In the genomic region with DNA sequence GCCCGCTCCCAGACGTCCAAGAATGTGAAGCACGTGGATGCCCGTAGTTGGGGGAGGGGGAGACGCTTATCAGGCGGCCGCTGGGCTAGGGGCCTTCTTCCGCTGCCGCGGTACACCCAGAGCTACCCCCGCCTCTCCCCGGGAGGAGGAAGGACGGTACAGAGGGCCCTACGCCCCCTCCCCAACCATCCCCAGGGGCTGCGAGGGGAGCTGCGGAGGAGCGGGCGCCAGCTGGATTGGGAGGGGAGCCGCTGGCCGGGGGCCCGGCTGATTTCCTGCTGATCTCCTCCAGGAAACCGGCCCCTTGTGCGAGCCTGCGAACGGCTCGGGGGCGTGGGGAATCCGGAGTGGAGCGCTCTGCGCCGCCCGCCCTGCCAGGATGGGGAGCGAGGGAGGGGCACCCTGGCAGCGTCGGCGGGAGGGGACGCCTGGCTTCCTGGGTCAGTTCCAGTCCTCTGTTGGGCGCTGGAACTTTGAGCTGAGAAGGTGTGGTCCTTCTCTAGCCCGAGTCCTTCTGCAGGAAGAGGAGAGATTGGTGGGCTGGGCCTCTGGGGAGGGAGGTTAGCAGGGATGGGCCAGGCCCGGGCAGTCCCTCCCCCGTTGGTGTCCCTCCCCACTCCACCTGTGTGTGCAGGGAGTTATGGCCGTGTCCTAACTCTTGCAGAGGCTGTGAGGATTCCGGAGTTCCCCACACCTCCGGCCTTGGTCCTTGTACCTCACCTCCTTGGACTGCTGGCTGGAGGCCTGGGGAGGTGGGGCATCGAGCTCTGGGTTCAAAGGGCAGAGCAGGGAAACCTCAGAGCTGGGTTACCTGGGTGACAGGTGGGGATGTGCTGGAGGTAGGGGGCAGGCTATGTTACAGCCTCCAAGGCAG, we compare ENCODE assay signal across 8 cellular contexts. TPM values are rescaled to one million over a fixed set of nuclear protein-coding genes. Genes with fewer than 3 reads are reported as not detected.
DNase-seq lines count a peak whose midpoint lies in the region; ATAC-seq and TF ChIP-seq lines count a peak whose summit lies in the region.

No MANE protein-coding gene starts in this region.

- H3K27me3 Mint-ChIP-seq in activated CD8-positive, alpha-beta memory T cell treated with anti-CD3 and anti-CD28 coated beads, Interleukin-2, amount 10 ng/mL, durations not matched to agents 7 days and 5 days: no peaks in the 10 kb centered on the region
- no peaks in the 10 kb centered on the region for H3K27me3 Mint-ChIP-seq in dendritic cell treated with granulocyte-macrophage colony-stimulating factor and Interleukin-4, amounts not matched to agents 40 ng/mL and 50 ng/mL, for 4 days

- CTCF ChIA-PET in activated CD8-positive, alpha-beta memory T cell treated with anti-CD3 and anti-CD28 coated beads, Interleukin-2, amount 10 ng/mL, durations not matched to agents 7 days and 5 days (lab: Charles Lee): interaction anchor here (0.6 to 4.1 kb wide), 12 partner anchors 10 to 232 kb away, joined by 3 to 21 read pairs (median 4); no protein-coding TSS in a partner anchor

- peaks cover 8% of the 10 kb centered on the region; the same call in 1 of the 2 replicates for H3K36me3 ChIP-seq in SK-N-MC (ENCODE audit: insufficient read depth, low read length)
- peaks cover 0 to 12% (median 3%) of the 10 kb centered on the region in 4 donors for H3K36me3 ChIP-seq in right lobe of liver

- no peaks in the 10 kb centered on the region for H3K27me3 ChIP-seq in right lobe of liver

- H3K9me3 ChIP-seq in SK-N-MC (ENCODE audit: low read depth, low read length): no peaks in the 10 kb centered on the region
- H3K9me3 ChIP-seq in right lobe of liver: no peaks in the 10 kb centered on the region

- H3K4me3 ChIP-seq in SK-N-MC: peak overlapping the region; percentile 77
- peak overlapping the region; percentile 85 to 95 (median 92) for H3K4me3 ChIP-seq in right lobe of liver

- H3K9ac ChIP-seq in SK-N-MC (ENCODE audit: insufficient read length): no peak overlapping the region

- DNase-seq in activated CD8-positive, alpha-beta memory T cell treated with anti-CD3 and anti-CD28 coated beads, Interleukin-2, amount 10 ng/mL, durations not matched to agents 7 days and 5 days: no peak
- no peak for DNase-seq in activated CD8-positive, alpha-beta memory T cell treated with anti-CD3 and anti-CD28 coated beads for 24 hours
- DNase-seq in SK-N-MC (ENCODE audit: low read depth, low spot score): no peak
- peak; percentile 82 to 92 (median 90) for DNase-seq in right lobe of liver

- peaks cover 69% of the 10 kb centered on the region for H3K4me1 Mint-ChIP-seq in activated CD8-positive, alpha-beta memory T cell treated with anti-CD3 and anti-CD28 coated beads, Interleukin-2, amount 10 ng/mL, durations not matched to agents 7 days and 5 days
- peaks cover 90% of the 10 kb centered on the region for H3K4me1 Mint-ChIP-seq in dendritic cell treated with granulocyte-macrophage colony-stimulating factor and Interleukin-4, amounts not matched to agents 40 ng/mL and 50 ng/mL, for 4 days (ENCODE audit: low read depth)

- no peak for TF ChIP-seq CTCF in right lobe of liver (IDR thresholded peaks at IDR 0.05)

- H3K4me1 ChIP-seq in right lobe of liver: peaks cover 4 to 75% (median 35%) of the 10 kb centered on the region in 4 donors

- H3K36me3 Mint-ChIP-seq in activated CD8-positive, alpha-beta memory T cell treated with anti-CD3 and anti-CD28 coated beads, Interleukin-2, amount 10 ng/mL, durations not matched to agents 7 days and 5 days: peaks cover 8% of the 10 kb centered on the region
- H3K36me3 Mint-ChIP-seq in dendritic cell treated with granulocyte-macrophage colony-stimulating factor and Interleukin-4, amounts not matched to agents 40 ng/mL and 50 ng/mL, for 4 days (ENCODE audit: low read depth): peaks cover 90% of the 10 kb centered on the region

- peak; percentile 40 for TF ChIP-seq POLR2A in right lobe of liver (IDR thresholded peaks at IDR 0.05)

- H3K27ac ChIP-seq in SK-N-MC: peak overlapping the region; percentile 0
- H3K27ac ChIP-seq in right lobe of liver: peak overlapping the region; percentile 64 to 97 (median 92)
- H3K27ac ChIP-seq in temporal lobe (ENCODE audit: low read depth, low read length): peak overlapping the region; percentile 25

- H3K9me3 Mint-ChIP-seq in activated CD8-positive, alpha-beta memory T cell treated with anti-CD3 and anti-CD28 coated beads, Interleukin-2, amount 10 ng/mL, durations not matched to agents 7 days and 5 days (ENCODE audit: low read depth): no peaks in the 10 kb centered on the region
- H3K9me3 Mint-ChIP-seq in dendritic cell treated with granulocyte-macrophage colony-stimulating factor and Interleukin-4, amounts not matched to agents 40 ng/mL and 50 ng/mL, for 4 days: no peaks in the 10 kb centered on the region

- H3K27ac Mint-ChIP-seq in activated CD8-positive, alpha-beta memory T cell treated with anti-CD3 and anti-CD28 coated beads, Interleukin-2, amount 10 ng/mL, durations not matched to agents 7 days and 5 days: peak overlapping the region; percentile 56
- H3K27ac Mint-ChIP-seq in dendritic cell treated with granulocyte-macrophage colony-stimulating factor and Interleukin-4, amounts not matched to agents 40 ng/mL and 50 ng/mL, for 4 days: peak overlapping the region; percentile 91

- H3K4me3 Mint-ChIP-seq in activated CD8-positive, alpha-beta memory T cell treated with anti-CD3 and anti-CD28 coated beads, Interleukin-2, amount 10 ng/mL, durations not matched to agents 7 days and 5 days: no peak overlapping the region
- H3K4me3 Mint-ChIP-seq in dendritic cell treated with granulocyte-macrophage colony-stimulating factor and Interleukin-4, amounts not matched to agents 40 ng/mL and 50 ng/mL, for 4 days: peak overlapping the region; percentile 76

- peak; percentile 6 for ATAC-seq in activated CD8-positive, alpha-beta memory T cell treated with anti-CD3 and anti-CD28 coated beads, Interleukin-2, amount 10 ng/mL, durations not matched to agents 7 days and 5 days
- ATAC-seq in right lobe of liver (peak; percentile 34 to 59 (median 50)), GM19023 (IDR thresholded peaks at IDR 0.05; ENCODE audit: unreplicated experiment) (no peak), HG03135 (IDR thresholded peaks at IDR 0.05; ENCODE audit: unreplicated experiment) (no peak)

- intact Hi-C loops in dendritic cell treated with granulocyte-macrophage colony-stimulating factor and Interleukin-4, amounts not matched to agents 40 ng/mL and 50 ng/mL, for 4 days (cut with micrococcal nuclease): loop anchor here (2.0 kb wide), 1 partner anchor 43 kb away; no protein-coding TSS in a partner anchor
- intact Hi-C loops in right lobe of liver (cut with DNase I): no loop called here

- 0% methylated on average over 8 of the region's 45 CpGs for WGBS in right lobe of liver (ENCODE audit: insufficient coverage, low coverage, low lambda C conversion rate, missing lambda C conversion rate)

RNA-seq across cellular contexts. Expression of a gene that starts 19.1 kb away (rescaled TPM):
- total RNA-seq in activated CD8-positive, alpha-beta memory T cell treated with anti-CD3 and anti-CD28 coated beads, Interleukin-2, amount 10 ng/mL, durations not matched to agents 7 days and 5 days: not detected
- total RNA-seq in right lobe of liver (under 1 TPM in 5 of 6 experiments, not detected in 1; 0.22 to 0.78 (median 0.37) TPM), temporal lobe (not detected)

RNA-seq across cellular contexts. Expression of a gene that starts 36.4 kb away (rescaled TPM):
- total RNA-seq in activated CD8-positive, alpha-beta memory T cell treated with anti-CD3 and anti-CD28 coated beads, Interleukin-2, amount 10 ng/mL, durations not matched to agents 7 days and 5 days: 10 to 100 TPM; 29.9 to 39.5 TPM
- 10 to 100 TPM; 17.7 to 41.9 (median 22.9) TPM for total RNA-seq in right lobe of liver
- 4.9 TPM for total RNA-seq in temporal lobe

RNA-seq across cellular contexts. Expression of a gene that starts 57.7 kb away (rescaled TPM):
- 100 to 1,000 TPM; 109 to 111 TPM for total RNA-seq in activated CD8-positive, alpha-beta memory T cell treated with anti-CD3 and anti-CD28 coated beads, Interleukin-2, amount 10 ng/mL, durations not matched to agents 7 days and 5 days
- total RNA-seq in right lobe of liver (1 to 10 TPM in 5 of 6 experiments, under 1 TPM in 1; 0.42 to 9.1 (median 3.1) TPM), temporal lobe (2.0 TPM)

Comparison
In these comparisons a context has a peak if more than half of its experiments do, and no peak if none do; other contexts are left out.
1. ATAC-seq: peak in activated CD8-positive, alpha-beta memory T cell treated with anti-CD3 and anti-CD28 coated beads, Interleukin-2, amount 10 ng/mL, durations not matched to agents 7 days and 5 days (single experiment) and right lobe of liver (4 of 4); none in GM19023 (single experiment) and HG03135 (single experiment).
2. DNase-seq: peak in right lobe of liver (3 of 3); none in activated CD8-positive, alpha-beta memory T cell treated with anti-CD3 and anti-CD28 coated beads, Interleukin-2, amount 10 ng/mL, durations not matched to agents 7 days and 5 days (single experiment), activated CD8-positive, alpha-beta memory T cell treated with anti-CD3 and anti-CD28 coated beads for 24 hours (single experiment) and SK-N-MC (single experiment).
3. H3K27ac ChIP-seq: peak in every context shown above with its lines; median percentile 92 in right lobe of liver; 25 in temporal lobe; 0 in SK-N-MC.
4. RNA of a gene that starts 57.7 kb away (total RNA-seq): 109 to 111 TPM in activated CD8-positive, alpha-beta memory T cell treated with anti-CD3 and anti-CD28 coated beads, Interleukin-2, amount 10 ng/mL, durations not matched to agents 7 days and 5 days; 0.42 to 9.1 TPM in right lobe of liver and 2.0 TPM in temporal lobe (single experiment); every median in the first group is over 10 times any median in the second.